1 cellular context compared by ENCODE assay signal in the genomic region with DNA sequence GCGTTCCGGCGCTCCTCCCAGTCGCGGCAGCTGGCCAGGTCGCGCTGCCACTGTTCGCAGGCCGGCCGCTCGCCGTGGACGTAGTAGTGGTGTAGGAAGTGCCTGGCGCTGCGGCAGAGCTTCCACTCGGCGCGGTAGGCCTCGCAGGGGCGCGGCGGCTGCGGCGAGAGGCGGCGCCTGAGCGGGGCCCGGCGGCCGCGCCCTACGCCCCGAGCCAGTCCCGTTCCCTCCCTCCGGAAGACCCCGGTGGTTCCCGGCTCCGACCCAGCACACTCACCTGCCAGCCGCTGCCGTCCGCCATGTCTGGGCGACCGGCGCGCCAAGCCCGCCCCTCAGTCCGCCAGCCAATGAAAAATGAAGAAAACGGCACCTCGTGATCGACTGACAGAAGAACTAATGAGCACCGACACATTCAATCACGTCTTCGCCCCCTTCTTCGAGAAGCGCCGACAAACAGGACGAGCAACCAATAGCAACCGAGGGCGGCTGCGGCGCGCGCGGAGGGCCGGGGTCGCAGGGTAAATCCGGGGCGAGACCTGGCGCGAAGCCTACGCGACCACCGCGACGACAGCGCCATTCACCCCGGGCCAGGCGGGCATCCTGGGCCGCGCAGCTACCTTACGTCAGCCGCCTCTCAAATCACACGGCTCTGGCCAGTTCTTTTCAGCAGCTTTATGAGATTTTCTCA.
TF ChIP-seq lines count a peak whose summit lies in the region.

Gene C22orf39, minus strand, starts transcription at position 324 of the 688 bp plus-strand sequence. Its CDS starts 23 bp downstream, at position 301.

TF ChIP-seq in HepG2, 621 proteins besides CTCF, POLR2A, EP300 and RAD21 (continued from another document and continues in another):
- TF ChIP-seq ZNF687 (CRISPR knock-in tag; IDR thresholded peaks at IDR 0.05) (peak; percentile 96), TGIF2 (CRISPR knock-in tag; IDR thresholded peaks at IDR 0.05) (no peak), ZNF766 (CRISPR knock-in tag; IDR thresholded peaks at IDR 0.05; ENCODE audit: borderline replicate concordance) (peak; percentile 28; the same call in 1 of the 2 replicates), POGZ (CRISPR knock-in tag; IDR thresholded peaks at IDR 0.05) (peak; percentile 25; the same call in 1 of the 2 replicates), ERF (CRISPR knock-in tag; IDR thresholded peaks at IDR 0.05) (peak; percentile 56; the same call in 1 of the 2 replicates), ZBTB2 (CRISPR knock-in tag; IDR thresholded peaks at IDR 0.05; ENCODE audit: low read depth) (no peak; the same call in 1 of the 2 replicates), ZNF121 (CRISPR knock-in tag; IDR thresholded peaks at IDR 0.05) (peak; percentile 26; the same call in 1 of the 2 replicates), KLF6 (CRISPR knock-in tag; IDR thresholded peaks at IDR 0.05) (peak; percentile 65; the same call in 1 of the 2 replicates), YEATS4 (CRISPR knock-in tag; IDR thresholded peaks at IDR 0.05; ENCODE audit: borderline replicate concordance) (peak; percentile 87; the same call in 1 of the 2 replicates), HNRNPL (IDR thresholded peaks at IDR 0.05; ENCODE audit: low read depth, low read length) (no peak), KLF16 (CRISPR knock-in tag; IDR thresholded peaks at IDR 0.05) (no peak), MATR3 (CRISPR knock-in tag; IDR thresholded peaks at IDR 0.05) (no peak), CREB1 (IDR thresholded peaks at IDR 0.05) (peak; percentile 81), CREB1 (CRISPR knock-in tag; IDR thresholded peaks at IDR 0.05) (peak; percentile 90), ETV5 (CRISPR knock-in tag; IDR thresholded peaks at IDR 0.05; ENCODE audit: borderline replicate concordance) (0 out of 2 replicates have a peak, but pooled peaks have one; percentile 8), ZNF652 (CRISPR knock-in tag; IDR thresholded peaks at IDR 0.05; ENCODE audit: borderline replicate concordance, low read depth) (no peak), ATF1 (CRISPR knock-in tag; IDR thresholded peaks at IDR 0.05) (peak; percentile 80), SRY (CRISPR knock-in tag; IDR thresholded peaks at IDR 0.05) (no peak; the same call in 1 of the 2 replicates), ZNF552 (CRISPR knock-in tag; IDR thresholded peaks at IDR 0.05; ENCODE audit: borderline replicate concordance) (0 out of 2 replicates have a peak, but pooled peaks have one; percentile 65), ZIK1 (CRISPR knock-in tag; IDR thresholded peaks at IDR 0.05; ENCODE audit: borderline replicate concordance, low read depth) (0 out of 2 replicates have a peak, but pooled peaks have one; percentile 10), FOXA1 (IDR thresholded peaks at IDR 0.05) (no peak), FOXA1 (CRISPR knock-in tag; IDR thresholded peaks at IDR 0.05) (no peak), SP4 (CRISPR knock-in tag; IDR thresholded peaks at IDR 0.05) (peak; percentile 47; the same call in 1 of the 2 replicates), NFAT5 (CRISPR knock-in tag; IDR thresholded peaks at IDR 0.05) (peak; percentile 56; the same call in 1 of the 2 replicates), ZNF101 (CRISPR knock-in tag; IDR thresholded peaks at IDR 0.05; ENCODE audit: borderline replicate concordance, low read depth) (no peak), IKZF4 (CRISPR knock-in tag; IDR thresholded peaks at IDR 0.05; ENCODE audit: borderline replicate concordance, low read depth, not compliant biosample characterization) (peak; percentile 15), NFKB2 (CRISPR knock-in tag; IDR thresholded peaks at IDR 0.05; ENCODE audit: borderline replicate concordance) (peak; percentile 82; the same call in 1 of the 2 replicates), ZBTB14 (CRISPR knock-in tag; IDR thresholded peaks at IDR 0.05) (peak; percentile 13; the same call in 1 of the 2 replicates), RBFOX2 (IDR thresholded peaks at IDR 0.05; ENCODE audit: low read depth, low read length) (peak; percentile 92)
- TF ChIP-seq, protein P1, sequence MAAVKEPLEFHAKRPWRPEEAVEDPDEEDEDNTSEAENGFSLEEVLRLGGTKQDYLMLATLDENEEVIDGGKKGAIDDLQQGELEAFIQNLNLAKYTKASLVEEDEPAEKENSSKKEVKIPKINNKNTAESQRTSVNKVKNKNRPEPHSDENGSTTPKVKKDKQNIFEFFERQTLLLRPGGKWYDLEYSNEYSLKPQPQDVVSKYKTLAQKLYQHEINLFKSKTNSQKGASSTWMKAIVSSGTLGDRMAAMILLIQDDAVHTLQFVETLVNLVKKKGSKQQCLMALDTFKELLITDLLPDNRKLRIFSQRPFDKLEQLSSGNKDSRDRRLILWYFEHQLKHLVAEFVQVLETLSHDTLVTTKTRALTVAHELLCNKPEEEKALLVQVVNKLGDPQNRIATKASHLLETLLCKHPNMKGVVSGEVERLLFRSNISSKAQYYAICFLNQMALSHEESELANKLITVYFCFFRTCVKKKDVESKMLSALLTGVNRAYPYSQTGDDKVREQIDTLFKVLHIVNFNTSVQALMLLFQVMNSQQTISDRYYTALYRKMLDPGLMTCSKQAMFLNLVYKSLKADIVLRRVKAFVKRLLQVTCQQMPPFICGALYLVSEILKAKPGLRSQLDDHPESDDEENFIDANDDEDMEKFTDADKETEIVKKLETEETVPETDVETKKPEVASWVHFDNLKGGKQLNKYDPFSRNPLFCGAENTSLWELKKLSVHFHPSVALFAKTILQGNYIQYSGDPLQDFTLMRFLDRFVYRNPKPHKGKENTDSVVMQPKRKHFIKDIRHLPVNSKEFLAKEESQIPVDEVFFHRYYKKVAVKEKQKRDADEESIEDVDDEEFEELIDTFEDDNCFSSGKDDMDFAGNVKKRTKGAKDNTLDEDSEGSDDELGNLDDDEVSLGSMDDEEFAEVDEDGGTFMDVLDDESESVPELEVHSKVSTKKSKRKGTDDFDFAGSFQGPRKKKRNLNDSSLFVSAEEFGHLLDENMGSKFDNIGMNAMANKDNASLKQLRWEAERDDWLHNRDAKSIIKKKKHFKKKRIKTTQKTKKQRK (IDR thresholded peaks at IDR 0.05; ENCODE audit: low read length), result peak; percentile 48; the same call in 1 of the 2 replicates
- TF ChIP-seq, protein P2, sequence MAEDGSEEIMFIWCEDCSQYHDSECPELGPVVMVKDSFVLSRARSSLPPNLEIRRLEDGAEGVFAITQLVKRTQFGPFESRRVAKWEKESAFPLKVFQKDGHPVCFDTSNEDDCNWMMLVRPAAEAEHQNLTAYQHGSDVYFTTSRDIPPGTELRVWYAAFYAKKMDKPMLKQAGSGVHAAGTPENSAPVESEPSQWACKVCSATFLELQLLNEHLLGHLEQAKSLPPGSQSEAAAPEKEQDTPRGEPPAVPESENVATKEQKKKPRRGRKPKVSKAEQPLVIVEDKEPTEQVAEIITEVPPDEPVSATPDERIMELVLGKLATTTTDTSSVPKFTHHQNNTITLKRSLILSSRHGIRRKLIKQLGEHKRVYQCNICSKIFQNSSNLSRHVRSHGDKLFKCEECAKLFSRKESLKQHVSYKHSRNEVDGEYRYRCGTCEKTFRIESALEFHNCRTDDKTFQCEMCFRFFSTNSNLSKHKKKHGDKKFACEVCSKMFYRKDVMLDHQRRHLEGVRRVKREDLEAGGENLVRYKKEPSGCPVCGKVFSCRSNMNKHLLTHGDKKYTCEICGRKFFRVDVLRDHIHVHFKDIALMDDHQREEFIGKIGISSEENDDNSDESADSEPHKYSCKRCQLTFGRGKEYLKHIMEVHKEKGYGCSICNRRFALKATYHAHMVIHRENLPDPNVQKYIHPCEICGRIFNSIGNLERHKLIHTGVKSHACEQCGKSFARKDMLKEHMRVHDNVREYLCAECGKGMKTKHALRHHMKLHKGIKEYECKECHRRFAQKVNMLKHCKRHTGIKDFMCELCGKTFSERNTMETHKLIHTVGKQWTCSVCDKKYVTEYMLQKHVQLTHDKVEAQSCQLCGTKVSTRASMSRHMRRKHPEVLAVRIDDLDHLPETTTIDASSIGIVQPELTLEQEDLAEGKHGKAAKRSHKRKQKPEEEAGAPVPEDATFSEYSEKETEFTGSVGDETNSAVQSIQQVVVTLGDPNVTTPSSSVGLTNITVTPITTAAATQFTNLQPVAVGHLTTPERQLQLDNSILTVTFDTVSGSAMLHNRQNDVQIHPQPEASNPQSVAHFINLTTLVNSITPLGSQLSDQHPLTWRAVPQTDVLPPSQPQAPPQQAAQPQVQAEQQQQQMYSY (CRISPR knock-in tag; IDR thresholded peaks at IDR 0.05), result peak; percentile 42; the same call in 1 of the 2 replicates
- TF ChIP-seq, protein P3, sequence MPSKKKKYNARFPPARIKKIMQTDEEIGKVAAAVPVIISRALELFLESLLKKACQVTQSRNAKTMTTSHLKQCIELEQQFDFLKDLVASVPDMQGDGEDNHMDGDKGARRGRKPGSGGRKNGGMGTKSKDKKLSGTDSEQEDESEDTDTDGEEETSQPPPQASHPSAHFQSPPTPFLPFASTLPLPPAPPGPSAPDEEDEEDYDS (CRISPR knock-in tag; IDR thresholded peaks at IDR 0.05), result peak; percentile 62
- TF ChIP-seq, protein P4, sequence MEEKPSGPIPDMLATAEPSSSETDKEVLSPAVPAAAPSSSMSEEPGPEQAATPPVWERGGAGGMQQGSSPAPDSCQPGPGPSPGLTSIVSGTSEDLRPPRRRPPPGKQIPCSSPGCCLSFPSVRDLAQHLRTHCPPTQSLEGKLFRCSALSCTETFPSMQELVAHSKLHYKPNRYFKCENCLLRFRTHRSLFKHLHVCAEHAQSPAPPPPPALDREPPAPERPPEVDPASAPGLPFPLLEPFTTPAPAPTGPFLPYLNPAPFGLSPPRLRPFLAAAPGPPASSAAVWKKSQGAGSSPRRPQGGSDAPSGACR (CRISPR knock-in tag; IDR thresholded peaks at IDR 0.05), result no peak
